In the genomic region with DNA sequence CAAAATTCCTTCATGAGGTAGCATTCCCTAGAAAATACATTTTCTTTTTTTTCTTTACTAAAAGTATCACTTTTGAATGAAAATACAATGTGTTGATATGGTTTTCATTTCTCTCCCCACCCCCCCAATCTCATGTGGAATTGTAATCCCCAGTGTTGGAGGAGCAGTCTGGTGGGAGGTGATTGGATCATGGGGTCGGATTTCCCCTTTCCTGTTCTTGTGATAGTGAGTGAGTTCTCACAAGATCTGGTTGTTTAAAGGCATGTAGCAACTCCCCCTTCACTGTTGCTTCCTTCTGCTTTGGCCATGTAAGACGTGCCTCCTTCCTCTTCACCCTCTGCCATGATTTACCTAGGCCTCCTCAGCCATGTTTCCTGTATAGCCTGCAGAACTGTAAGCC, we compare ENCODE assay signal across 1 cellular context.
TF ChIP-seq lines count a peak whose summit lies in the region.

No MANE protein-coding gene starts in this region.

TF ChIP-seq in H1, 55 proteins besides CTCF, POLR2A, EP300 and RAD21 (continued from another document):
- TF ChIP-seq, protein P1, sequence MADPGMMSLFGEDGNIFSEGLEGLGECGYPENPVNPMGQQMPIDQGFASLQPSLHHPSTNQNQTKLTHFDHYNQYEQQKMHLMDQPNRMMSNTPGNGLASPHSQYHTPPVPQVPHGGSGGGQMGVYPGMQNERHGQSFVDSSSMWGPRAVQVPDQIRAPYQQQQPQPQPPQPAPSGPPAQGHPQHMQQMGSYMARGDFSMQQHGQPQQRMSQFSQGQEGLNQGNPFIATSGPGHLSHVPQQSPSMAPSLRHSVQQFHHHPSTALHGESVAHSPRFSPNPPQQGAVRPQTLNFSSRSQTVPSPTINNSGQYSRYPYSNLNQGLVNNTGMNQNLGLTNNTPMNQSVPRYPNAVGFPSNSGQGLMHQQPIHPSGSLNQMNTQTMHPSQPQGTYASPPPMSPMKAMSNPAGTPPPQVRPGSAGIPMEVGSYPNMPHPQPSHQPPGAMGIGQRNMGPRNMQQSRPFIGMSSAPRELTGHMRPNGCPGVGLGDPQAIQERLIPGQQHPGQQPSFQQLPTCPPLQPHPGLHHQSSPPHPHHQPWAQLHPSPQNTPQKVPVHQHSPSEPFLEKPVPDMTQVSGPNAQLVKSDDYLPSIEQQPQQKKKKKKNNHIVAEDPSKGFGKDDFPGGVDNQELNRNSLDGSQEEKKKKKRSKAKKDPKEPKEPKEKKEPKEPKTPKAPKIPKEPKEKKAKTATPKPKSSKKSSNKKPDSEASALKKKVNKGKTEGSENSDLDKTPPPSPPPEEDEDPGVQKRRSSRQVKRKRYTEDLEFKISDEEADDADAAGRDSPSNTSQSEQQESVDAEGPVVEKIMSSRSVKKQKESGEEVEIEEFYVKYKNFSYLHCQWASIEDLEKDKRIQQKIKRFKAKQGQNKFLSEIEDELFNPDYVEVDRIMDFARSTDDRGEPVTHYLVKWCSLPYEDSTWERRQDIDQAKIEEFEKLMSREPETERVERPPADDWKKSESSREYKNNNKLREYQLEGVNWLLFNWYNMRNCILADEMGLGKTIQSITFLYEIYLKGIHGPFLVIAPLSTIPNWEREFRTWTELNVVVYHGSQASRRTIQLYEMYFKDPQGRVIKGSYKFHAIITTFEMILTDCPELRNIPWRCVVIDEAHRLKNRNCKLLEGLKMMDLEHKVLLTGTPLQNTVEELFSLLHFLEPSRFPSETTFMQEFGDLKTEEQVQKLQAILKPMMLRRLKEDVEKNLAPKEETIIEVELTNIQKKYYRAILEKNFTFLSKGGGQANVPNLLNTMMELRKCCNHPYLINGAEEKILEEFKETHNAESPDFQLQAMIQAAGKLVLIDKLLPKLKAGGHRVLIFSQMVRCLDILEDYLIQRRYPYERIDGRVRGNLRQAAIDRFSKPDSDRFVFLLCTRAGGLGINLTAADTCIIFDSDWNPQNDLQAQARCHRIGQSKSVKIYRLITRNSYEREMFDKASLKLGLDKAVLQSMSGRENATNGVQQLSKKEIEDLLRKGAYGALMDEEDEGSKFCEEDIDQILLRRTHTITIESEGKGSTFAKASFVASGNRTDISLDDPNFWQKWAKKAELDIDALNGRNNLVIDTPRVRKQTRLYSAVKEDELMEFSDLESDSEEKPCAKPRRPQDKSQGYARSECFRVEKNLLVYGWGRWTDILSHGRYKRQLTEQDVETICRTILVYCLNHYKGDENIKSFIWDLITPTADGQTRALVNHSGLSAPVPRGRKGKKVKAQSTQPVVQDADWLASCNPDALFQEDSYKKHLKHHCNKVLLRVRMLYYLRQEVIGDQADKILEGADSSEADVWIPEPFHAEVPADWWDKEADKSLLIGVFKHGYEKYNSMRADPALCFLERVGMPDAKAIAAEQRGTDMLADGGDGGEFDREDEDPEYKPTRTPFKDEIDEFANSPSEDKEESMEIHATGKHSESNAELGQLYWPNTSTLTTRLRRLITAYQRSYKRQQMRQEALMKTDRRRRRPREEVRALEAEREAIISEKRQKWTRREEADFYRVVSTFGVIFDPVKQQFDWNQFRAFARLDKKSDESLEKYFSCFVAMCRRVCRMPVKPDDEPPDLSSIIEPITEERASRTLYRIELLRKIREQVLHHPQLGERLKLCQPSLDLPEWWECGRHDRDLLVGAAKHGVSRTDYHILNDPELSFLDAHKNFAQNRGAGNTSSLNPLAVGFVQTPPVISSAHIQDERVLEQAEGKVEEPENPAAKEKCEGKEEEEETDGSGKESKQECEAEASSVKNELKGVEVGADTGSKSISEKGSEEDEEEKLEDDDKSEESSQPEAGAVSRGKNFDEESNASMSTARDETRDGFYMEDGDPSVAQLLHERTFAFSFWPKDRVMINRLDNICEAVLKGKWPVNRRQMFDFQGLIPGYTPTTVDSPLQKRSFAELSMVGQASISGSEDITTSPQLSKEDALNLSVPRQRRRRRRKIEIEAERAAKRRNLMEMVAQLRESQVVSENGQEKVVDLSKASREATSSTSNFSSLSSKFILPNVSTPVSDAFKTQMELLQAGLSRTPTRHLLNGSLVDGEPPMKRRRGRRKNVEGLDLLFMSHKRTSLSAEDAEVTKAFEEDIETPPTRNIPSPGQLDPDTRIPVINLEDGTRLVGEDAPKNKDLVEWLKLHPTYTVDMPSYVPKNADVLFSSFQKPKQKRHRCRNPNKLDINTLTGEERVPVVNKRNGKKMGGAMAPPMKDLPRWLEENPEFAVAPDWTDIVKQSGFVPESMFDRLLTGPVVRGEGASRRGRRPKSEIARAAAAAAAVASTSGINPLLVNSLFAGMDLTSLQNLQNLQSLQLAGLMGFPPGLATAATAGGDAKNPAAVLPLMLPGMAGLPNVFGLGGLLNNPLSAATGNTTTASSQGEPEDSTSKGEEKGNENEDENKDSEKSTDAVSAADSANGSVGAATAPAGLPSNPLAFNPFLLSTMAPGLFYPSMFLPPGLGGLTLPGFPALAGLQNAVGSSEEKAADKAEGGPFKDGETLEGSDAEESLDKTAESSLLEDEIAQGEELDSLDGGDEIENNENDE (IDR thresholded peaks at IDR 0.05; ENCODE audit: insufficient replicate concordance, low read length): no peak
- TF ChIP-seq RFX5 (IDR thresholded peaks at IDR 0.05; ENCODE audit: borderline replicate concordance, low read depth, low read length): no peak
- TF ChIP-seq SP4 (IDR thresholded peaks at IDR 0.05; ENCODE audit: low read length): no peak
- no peak for TF ChIP-seq HDAC2 (IDR thresholded peaks at IDR 0.05; ENCODE audit: borderline replicate concordance in 1 of 2, low read depth in 2 of 2, low read length in 2 of 2)
- TF ChIP-seq CBX5 (IDR thresholded peaks at IDR 0.05; ENCODE audit: low read depth, low read length): no peak
- TF ChIP-seq CHD2 (IDR thresholded peaks at IDR 0.05; ENCODE audit: low read length): no peak
- TF ChIP-seq SIX5 (IDR thresholded peaks at IDR 0.05; ENCODE audit: low read depth, low read length): no peak
- no peak for TF ChIP-seq TCF12 (IDR thresholded peaks at IDR 0.05; ENCODE audit: low read depth, low read length)
- no peak for TF ChIP-seq SAP30 (IDR thresholded peaks at IDR 0.05; ENCODE audit: insufficient read depth, insufficient replicate concordance, low read length)
